In the genomic region with DNA sequence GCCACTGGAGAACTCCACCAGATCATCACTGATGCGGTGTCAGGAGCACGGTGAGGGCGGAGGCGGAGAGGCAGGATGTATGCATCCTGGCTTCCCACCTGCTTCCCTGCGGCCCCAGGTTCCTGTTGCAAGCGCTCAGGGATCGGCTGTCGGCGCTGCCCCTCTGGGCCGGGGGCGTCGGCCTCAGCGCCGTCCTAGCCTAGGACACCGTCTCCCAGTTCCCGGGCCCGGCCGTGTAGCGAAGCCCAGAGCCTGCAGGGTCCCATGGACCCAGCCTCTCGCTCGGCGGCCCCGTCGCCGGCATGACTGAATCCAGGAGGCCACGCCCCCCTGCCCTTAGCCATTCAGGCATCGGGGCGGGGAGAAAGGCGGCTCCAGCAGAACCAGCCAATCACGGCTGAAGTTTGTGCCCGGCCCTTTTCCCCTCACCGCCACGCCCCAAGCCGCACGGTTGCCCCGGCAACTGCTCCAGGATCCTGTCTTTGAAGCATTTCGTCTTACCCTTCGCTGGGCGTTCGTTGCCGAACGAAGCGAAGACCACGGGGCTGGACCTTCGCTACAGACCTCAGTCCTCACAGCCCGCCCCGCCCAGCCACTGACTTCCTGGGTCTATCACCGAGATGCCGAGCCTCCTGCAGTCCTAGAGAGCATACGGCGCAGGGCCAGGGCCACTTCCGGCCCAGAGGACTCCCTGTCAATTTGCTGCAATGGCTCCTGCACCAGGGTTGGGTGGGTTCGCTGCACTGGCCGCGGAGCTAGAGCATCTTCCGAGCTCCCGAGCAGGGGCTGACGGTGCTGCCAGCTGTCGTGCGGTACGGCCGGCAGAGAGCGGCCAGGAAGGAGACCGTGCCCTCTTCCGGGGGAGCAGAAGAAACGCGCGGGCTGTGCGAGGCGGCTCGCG, we compare ENCODE assay signal across 1 cellular context.
TF ChIP-seq lines count a peak whose summit lies in the region.

No MANE protein-coding gene starts in this region.

TF ChIP-seq in HepG2, 621 proteins besides CTCF, POLR2A, EP300 and RAD21 (continued from another document and continues in another):
- TF ChIP-seq ZBTB20 (CRISPR knock-in tag; IDR thresholded peaks at IDR 0.05; ENCODE audit: borderline replicate concordance, low read depth) (0 out of 2 replicates have a peak, but pooled peaks have one; percentile 59), ZNF30 (CRISPR knock-in tag; IDR thresholded peaks at IDR 0.05) (no peak), ZNF577 (CRISPR knock-in tag; IDR thresholded peaks at IDR 0.05; ENCODE audit: borderline replicate concordance, low read depth) (no peak), ZBTB37 (CRISPR knock-in tag; IDR thresholded peaks at IDR 0.05) (no peak), ZNF703 (CRISPR knock-in tag; IDR thresholded peaks at IDR 0.05; ENCODE audit: borderline replicate concordance) (no peak), SNAPC2 (CRISPR knock-in tag; IDR thresholded peaks at IDR 0.05) (0 out of 2 replicates have a peak, but pooled peaks have one; percentile 30), TOE1 (CRISPR knock-in tag; IDR thresholded peaks at IDR 0.05) (no peak), MEF2D (CRISPR knock-in tag; IDR thresholded peaks at IDR 0.05) (0 out of 2 replicates have a peak, but pooled peaks have one; percentile 72), ZBTB3 (CRISPR knock-in tag; IDR thresholded peaks at IDR 0.05; ENCODE audit: borderline replicate concordance, low read depth) (no peak), PCBP2 (optimal IDR thresholded peaks at IDR 0.05; ENCODE audit: low read depth, low read length, poor library complexity, severe bottlenecking) (no peak), ZNF383 (CRISPR knock-in tag; IDR thresholded peaks at IDR 0.05; ENCODE audit: borderline replicate concordance) (no peak), ZNF615 (CRISPR knock-in tag; IDR thresholded peaks at IDR 0.05; ENCODE audit: borderline replicate concordance) (no peak), ZNF775 (CRISPR knock-in tag; IDR thresholded peaks at IDR 0.05; ENCODE audit: borderline replicate concordance) (no peak), RBFOX2 (IDR thresholded peaks at IDR 0.05; ENCODE audit: low read depth, low read length) (peak; percentile 59; the same call in 1 of the 2 replicates), KLF11 (CRISPR knock-in tag; IDR thresholded peaks at IDR 0.05) (peak; percentile 92), RBM39 (IDR thresholded peaks at IDR 0.05; ENCODE audit: low read depth, low read length, poor library complexity, severe bottlenecking) (peak; percentile 85), NFIC (IDR thresholded peaks at IDR 0.05; ENCODE audit: low read length) (no peak), ZNF17 (CRISPR knock-in tag; IDR thresholded peaks at IDR 0.05) (no peak), SP2 (CRISPR knock-in tag; IDR thresholded peaks at IDR 0.05) (peak; percentile 62), KIAA2018 (CRISPR knock-in tag; IDR thresholded peaks at IDR 0.05; ENCODE audit: borderline replicate concordance) (no peak), ZSCAN30 (CRISPR knock-in tag; IDR thresholded peaks at IDR 0.05) (no peak), ZNF670 (CRISPR knock-in tag; IDR thresholded peaks at IDR 0.05; ENCODE audit: borderline replicate concordance) (no peak; the same call in 1 of the 2 replicates), ZFP37 (CRISPR knock-in tag; IDR thresholded peaks at IDR 0.05; ENCODE audit: borderline replicate concordance) (0 out of 2 replicates have a peak, but pooled peaks have one; percentile 37), ZNF614 (CRISPR knock-in tag; IDR thresholded peaks at IDR 0.05; ENCODE audit: borderline replicate concordance) (no peak; the same call in 1 of the 2 replicates), ZNF674 (CRISPR knock-in tag; IDR thresholded peaks at IDR 0.05; ENCODE audit: low read depth) (no peak), ZFP1 (CRISPR knock-in tag; IDR thresholded peaks at IDR 0.05) (peak; percentile 51; the same call in 1 of the 2 replicates), HDAC1 (CRISPR knock-in tag; IDR thresholded peaks at IDR 0.05) (peak; percentile 91), LCORL (IDR thresholded peaks at IDR 0.05) (no peak), LCORL (CRISPR knock-in tag; IDR thresholded peaks at IDR 0.05) (peak; percentile 28; the same call in 1 of the 2 replicates), MIER2 (CRISPR knock-in tag; IDR thresholded peaks at IDR 0.05) (no peak), KDM2A (CRISPR knock-in tag; IDR thresholded peaks at IDR 0.05; ENCODE audit: borderline replicate concordance, low read depth) (peak; percentile 98), ZNF3 (CRISPR knock-in tag; IDR thresholded peaks at IDR 0.05) (0 out of 2 replicates have a peak, but pooled peaks have one; percentile 30), KAT7 (CRISPR knock-in tag; IDR thresholded peaks at IDR 0.05; ENCODE audit: borderline replicate concordance) (no peak; the same call in 1 of the 2 replicates), ZNF562 (CRISPR knock-in tag; IDR thresholded peaks at IDR 0.05; ENCODE audit: borderline replicate concordance) (no peak), SRY (CRISPR knock-in tag; IDR thresholded peaks at IDR 0.05) (no peak), SRF (IDR thresholded peaks at IDR 0.05; ENCODE audit: low read depth, low read length) (no peak), ZNF619 (CRISPR knock-in tag; IDR thresholded peaks at IDR 0.05) (peak; percentile 59; the same call in 1 of the 2 replicates), CREM (IDR thresholded peaks at IDR 0.05) (no peak), CREM (CRISPR knock-in tag; IDR thresholded peaks at IDR 0.05) (no peak), ZSCAN25 (CRISPR knock-in tag; IDR thresholded peaks at IDR 0.05) (no peak), ZNF557 (CRISPR knock-in tag; IDR thresholded peaks at IDR 0.05) (no peak), HOXA7 (CRISPR knock-in tag; IDR thresholded peaks at IDR 0.05) (no peak), ARID5B (CRISPR knock-in tag; IDR thresholded peaks at IDR 0.05) (0 out of 2 replicates have a peak, but pooled peaks have one; percentile 6), KDM6A (CRISPR knock-in tag; IDR thresholded peaks at IDR 0.05; ENCODE audit: low read depth) (no peak), CCDC6 (CRISPR knock-in tag; IDR thresholded peaks at IDR 0.05) (peak; percentile 37; the same call in 1 of the 2 replicates), BRD4 (CRISPR knock-in tag; IDR thresholded peaks at IDR 0.05) (no peak)
- TF ChIP-seq, protein P1, sequence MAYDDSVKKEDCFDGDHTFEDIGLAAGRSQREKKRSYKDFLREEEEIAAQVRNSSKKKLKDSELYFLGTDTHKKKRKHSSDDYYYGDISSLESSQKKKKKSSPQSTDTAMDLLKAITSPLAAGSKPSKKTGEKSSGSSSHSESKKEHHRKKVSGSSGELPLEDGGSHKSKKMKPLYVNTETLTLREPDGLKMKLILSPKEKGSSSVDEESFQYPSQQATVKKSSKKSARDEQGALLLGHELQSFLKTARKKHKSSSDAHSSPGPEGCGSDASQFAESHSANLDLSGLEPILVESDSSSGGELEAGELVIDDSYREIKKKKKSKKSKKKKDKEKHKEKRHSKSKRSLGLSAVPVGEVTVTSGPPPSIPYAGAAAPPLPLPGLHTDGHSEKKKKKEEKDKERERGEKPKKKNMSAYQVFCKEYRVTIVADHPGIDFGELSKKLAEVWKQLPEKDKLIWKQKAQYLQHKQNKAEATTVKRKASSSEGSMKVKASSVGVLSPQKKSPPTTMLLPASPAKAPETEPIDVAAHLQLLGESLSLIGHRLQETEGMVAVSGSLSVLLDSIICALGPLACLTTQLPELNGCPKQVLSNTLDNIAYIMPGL (CRISPR knock-in tag; IDR thresholded peaks at IDR 0.05; ENCODE audit: borderline replicate concordance in 1 of 2, low read depth in 1 of 2) = peak; percentile 15 to 64; a peak in 3 of 4 replicates
- TF ChIP-seq, protein P2, sequence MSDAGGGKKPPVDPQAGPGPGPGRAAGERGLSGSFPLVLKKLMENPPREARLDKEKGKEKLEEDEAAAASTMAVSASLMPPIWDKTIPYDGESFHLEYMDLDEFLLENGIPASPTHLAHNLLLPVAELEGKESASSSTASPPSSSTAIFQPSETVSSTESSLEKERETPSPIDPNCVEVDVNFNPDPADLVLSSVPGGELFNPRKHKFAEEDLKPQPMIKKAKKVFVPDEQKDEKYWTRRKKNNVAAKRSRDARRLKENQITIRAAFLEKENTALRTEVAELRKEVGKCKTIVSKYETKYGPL (CRISPR knock-in tag; IDR thresholded peaks at IDR 0.05) = no peak
- TF ChIP-seq, protein P3, sequence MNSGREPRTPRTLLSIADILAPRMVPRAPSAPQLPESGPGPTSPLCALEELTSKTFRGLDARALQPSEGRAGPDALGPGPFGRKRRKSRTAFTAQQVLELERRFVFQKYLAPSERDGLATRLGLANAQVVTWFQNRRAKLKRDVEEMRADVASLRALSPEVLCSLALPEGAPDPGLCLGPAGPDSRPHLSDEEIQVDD (CRISPR knock-in tag; IDR thresholded peaks at IDR 0.05; ENCODE audit: borderline replicate concordance) = 0 out of 2 replicates have a peak, but pooled peaks have one; percentile 27
